ENCODE assay signal across 33 cellular contexts in the genomic region with DNA sequence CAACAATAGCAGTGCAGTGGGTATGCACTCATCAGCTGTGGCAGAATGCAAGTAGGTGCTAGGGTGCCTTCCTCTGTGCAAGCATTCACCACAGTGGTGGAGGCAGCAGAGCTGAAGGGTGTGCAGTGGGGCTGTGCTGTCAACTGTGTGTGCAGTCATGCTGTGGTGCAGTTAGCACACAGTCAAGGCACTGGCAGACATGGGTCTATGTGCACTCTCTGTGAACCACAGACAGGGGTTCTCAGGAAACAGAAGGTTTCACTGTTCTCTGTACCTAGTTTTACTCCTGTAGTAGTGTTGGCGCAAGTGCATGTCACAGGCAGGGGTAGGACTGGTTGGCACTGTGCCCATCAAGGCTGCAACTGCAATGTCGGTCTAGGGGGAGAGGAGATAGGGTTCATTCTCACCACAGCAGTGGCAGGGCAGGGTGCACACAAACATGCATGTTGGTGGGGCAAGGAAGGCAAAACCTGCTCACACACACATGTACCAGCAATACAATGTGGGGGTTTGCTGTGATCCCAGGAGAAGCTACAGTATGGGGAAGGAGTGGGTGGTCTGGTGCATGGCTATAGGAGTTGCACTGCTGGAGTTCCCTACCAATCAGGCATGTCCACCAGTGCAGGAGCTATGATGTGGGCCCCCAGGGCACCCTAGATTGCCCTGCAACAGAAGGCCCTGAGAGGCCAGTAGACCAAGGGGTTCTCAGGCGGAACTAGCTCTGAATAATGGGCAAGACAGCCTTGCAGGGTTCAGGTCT.
"Had no signal": no experiment of that assay in that cellular context is flagged by ENCODE, and none has a peak within 500 bp of the region (broad histone marks: within the 10 kb centered on the region; RNA-seq: fewer than 3 reads in every experiment).

No MANE protein-coding gene starts in this region.

- H3K27me3 Mint-ChIP-seq: activated B cell treated with CpG ODN at 0.5 μM for 24 hours; activated CD4-positive, alpha-beta T cell treated with anti-CD3 and anti-CD28 coated beads, Interleukin-2, amount 10 ng/mL, durations not matched to agents 24 days and 14 days; activated CD8-positive, alpha-beta T cell treated with anti-CD3 and anti-CD28 coated beads for 36 hours; activated naive CD4-positive, alpha-beta T cell treated with anti-CD3 and anti-CD28 coated beads, Interleukin-2, amount 50 U/mL, for 24 hours; activated naive CD8-positive, alpha-beta T cell treated with anti-CD3 and anti-CD28 coated beads, Interleukin-2, amount 10 ng/mL, durations not matched to agents 7 days and 5 days; activated T-helper 17 cell treated with anti-CD3 and anti-CD28 coated beads, Interleukin-2, amount 50 U/mL, for 72 hours had no signal

- H3K36me3 Mint-ChIP-seq: activated naive CD4-positive, alpha-beta T cell treated with anti-CD3 and anti-CD28 coated beads, Interleukin-2, amount 50 U/mL, for 24 hours; activated naive CD8-positive, alpha-beta T cell treated with anti-CD3 and anti-CD28 coated beads, Interleukin-2, amount 10 ng/mL, durations not matched to agents 7 days and 5 days had no signal

- DNase-seq: activated B cell treated with CpG ODN at 0.5 μM for 24 hours; activated CD4-positive, alpha-beta T cell treated with anti-CD3 and anti-CD28 coated beads, Interleukin-2, amount 10 ng/mL, durations not matched to agents 24 days and 14 days; activated CD4-positive, alpha-beta T cell treated with anti-CD3 and anti-CD28 coated beads, Interleukin-2, amount 50 U/mL, for 4 hours; activated CD4-positive, CD25-positive, alpha-beta regulatory T cell treated with anti-CD3 and anti-CD28 coated beads, Interleukin-2, amount 50 U/mL, for 72 hours; activated CD8-positive, alpha-beta T cell treated with anti-CD3 and anti-CD28 coated beads for 36 hours; activated gamma-delta T cell; activated naive CD4-positive, alpha-beta T cell treated with Interleukin-2 at 50 U/mL for 16 hours; activated naive CD8-positive, alpha-beta T cell treated with anti-CD3 and anti-CD28 coated beads, Interleukin-2, amount 10 ng/mL, durations not matched to agents 7 days and 5 days; activated T-cell treated with anti-CD3 and anti-CD28 coated beads, Interleukin-2, amount 50 U/mL, for 1 hour; activated T-cell treated with anti-CD3 and anti-CD28 coated beads, Interleukin-2, amount 50 U/mL, for 72 hours; amygdala; body of pancreas; caudate nucleus; cerebellar nuclear complex; Kasumi-1; KG1; MG63; MV-4-11; NCI-H1092; NCI-H1436 treated with DMSO at 0.1 percent for 48 hours; NCI-H1694 treated with DMSO at 0.1 percent for 48 hours; NCI-H2029; NCI-H524 treated with DMSO at 0.1 percent for 48 hours; PC-9; Right ventricle myocardium superior; SW 1271; T-helper 1 cell; T-helper 2 cell; T-helper 9 cell had no signal

- H3K36me3 ChIP-seq: breast epithelium, MG63 had no signal

- H3K9me3 Mint-ChIP-seq: activated CD4-positive, alpha-beta T cell treated with anti-CD3 and anti-CD28 coated beads, Interleukin-2, amount 10 ng/mL, durations not matched to agents 24 days and 14 days had no signal

- H3K4me3 Mint-ChIP-seq: activated B cell treated with CpG ODN at 0.5 μM for 24 hours; activated CD4-positive, alpha-beta T cell treated with anti-CD3 and anti-CD28 coated beads, Interleukin-2, amount 10 ng/mL, durations not matched to agents 24 days and 14 days; activated CD8-positive, alpha-beta T cell treated with anti-CD3 and anti-CD28 coated beads for 36 hours; activated naive CD4-positive, alpha-beta T cell treated with anti-CD3 and anti-CD28 coated beads, Interleukin-2, amount 50 U/mL, for 24 hours; activated naive CD8-positive, alpha-beta T cell treated with anti-CD3 and anti-CD28 coated beads, Interleukin-2, amount 10 ng/mL, durations not matched to agents 7 days and 5 days; activated T-cell treated with anti-CD3 and anti-CD28 coated beads, Interleukin-2, amount 50 U/mL, for 72 hours; activated T-helper 17 cell treated with anti-CD3 and anti-CD28 coated beads, Interleukin-2, amount 50 U/mL, for 72 hours had no signal

- H2AFZ ChIP-seq: PC-9 had no signal

- H3K4me1 Mint-ChIP-seq: activated B cell treated with CpG ODN at 0.5 μM for 24 hours; activated CD4-positive, alpha-beta T cell treated with anti-CD3 and anti-CD28 coated beads, Interleukin-2, amount 10 ng/mL, durations not matched to agents 24 days and 14 days; activated naive CD4-positive, alpha-beta T cell treated with anti-CD3 and anti-CD28 coated beads, Interleukin-2, amount 50 U/mL, for 24 hours; activated naive CD8-positive, alpha-beta T cell treated with anti-CD3 and anti-CD28 coated beads, Interleukin-2, amount 10 ng/mL, durations not matched to agents 7 days and 5 days; activated T-helper 17 cell treated with anti-CD3 and anti-CD28 coated beads, Interleukin-2, amount 50 U/mL, for 72 hours had no signal

- H3K27ac ChIP-seq: body of pancreas, breast epithelium, PC-9, VCaP had no signal

- H3K4me1 ChIP-seq: body of pancreas, breast epithelium had no signal

- H3K4me3 ChIP-seq: body of pancreas, breast epithelium, MG63, PC-9 had no signal

- ATAC-seq: activated CD8-positive, alpha-beta T cell treated with anti-CD3 and anti-CD28 coated beads for 36 hours; activated T-cell treated with anti-CD3 and anti-CD28 coated beads, Interleukin-2, amount 50 U/mL, for 72 hours; activated T-helper 17 cell treated with anti-CD3 and anti-CD28 coated beads, Interleukin-2, amount 50 U/mL, for 72 hours; body of pancreas had no signal

- H3K27me3 ChIP-seq: body of pancreas, breast epithelium, MG63 had no signal

- H3K4me2 ChIP-seq: PC-9 had no signal

- H3K27ac Mint-ChIP-seq: activated B cell treated with CpG ODN at 0.5 μM for 24 hours; activated CD4-positive, alpha-beta T cell treated with anti-CD3 and anti-CD28 coated beads, Interleukin-2, amount 10 ng/mL, durations not matched to agents 24 days and 14 days; activated CD8-positive, alpha-beta T cell treated with anti-CD3 and anti-CD28 coated beads for 36 hours; activated naive CD4-positive, alpha-beta T cell treated with anti-CD3 and anti-CD28 coated beads, Interleukin-2, amount 50 U/mL, for 24 hours; activated naive CD8-positive, alpha-beta T cell treated with anti-CD3 and anti-CD28 coated beads, Interleukin-2, amount 10 ng/mL, durations not matched to agents 7 days and 5 days; activated T-cell treated with anti-CD3 and anti-CD28 coated beads, Interleukin-2, amount 50 U/mL, for 72 hours; activated T-helper 17 cell treated with anti-CD3 and anti-CD28 coated beads, Interleukin-2, amount 50 U/mL, for 72 hours had no signal
